ENCODE assay signal across 8 cellular contexts in genomic region chr1:235649722-235650163, GRCh38. TPM values are rescaled to one million over a fixed set of nuclear protein-coding genes. Genes with fewer than 3 reads are reported as not detected.
A peak's percentile ranks its signal among the peaks of the same experiment; 100 is the strongest.
DNase-seq lines count a peak whose midpoint lies in the region; ATAC-seq and TF ChIP-seq lines count a peak whose summit lies in the region.

TSS of gene GNG4 (minus strand) at chr1:235649784. CDS start at chr1:235583838, 65,946 bp downstream.

- peaks cover 31% of the 10 kb centered on the region for H3K27me3 Mint-ChIP-seq in Calu3 (ENCODE audit: unreplicated experiment)
- peaks cover 84% of the 10 kb centered on the region for H3K27me3 Mint-ChIP-seq in dendritic cell treated with granulocyte-macrophage colony-stimulating factor and Interleukin-4, amounts not matched to agents 40 ng/mL and 50 ng/mL, for 4 days
- peaks cover 38 to 84% (median 62%) of the 10 kb centered on the region in 5 donors for H3K27me3 Mint-ChIP-seq in naive thymus-derived CD8-positive, alpha-beta T cell

- no peak for TF ChIP-seq CTCF in Calu3 (IDR thresholded peaks at IDR 0.05; ENCODE audit: unreplicated experiment)
- no peak for TF ChIP-seq CTCF in Panc1 (IDR thresholded peaks at IDR 0.05)

- H3K4me1 Mint-ChIP-seq in Calu3 (ENCODE audit: low read depth, unreplicated experiment): peaks cover 9% of the 10 kb centered on the region
- H3K4me1 Mint-ChIP-seq in dendritic cell treated with granulocyte-macrophage colony-stimulating factor and Interleukin-4, amounts not matched to agents 40 ng/mL and 50 ng/mL, for 4 days (ENCODE audit: low read depth): peaks cover 18% of the 10 kb centered on the region
- peaks cover 4 to 18% (median 15%) of the 10 kb centered on the region in 4 donors for H3K4me1 Mint-ChIP-seq in naive thymus-derived CD8-positive, alpha-beta T cell

- no peaks in the 10 kb centered on the region for H3K9me3 ChIP-seq in Panc1 (ENCODE audit: control insufficient read depth, insufficient read depth, low read depth, low read length)

- in situ Hi-C loops in Panc1 (cut with HindIII; ENCODE audit: low pct_unique_long_range_greater_than_20kb, low sequenced_read_pairs): no loop called here

- H3K9me3 Mint-ChIP-seq in Calu3 (ENCODE audit: low read depth, unreplicated experiment): no peaks in the 10 kb centered on the region
- no peaks in the 10 kb centered on the region for H3K9me3 Mint-ChIP-seq in dendritic cell treated with granulocyte-macrophage colony-stimulating factor and Interleukin-4, amounts not matched to agents 40 ng/mL and 50 ng/mL, for 4 days
- H3K9me3 Mint-ChIP-seq in naive thymus-derived CD8-positive, alpha-beta T cell: peaks cover 0 to 24% (median 10%) of the 10 kb centered on the region in 9 donors

- intact Hi-C loops in Calu3 (cut with micrococcal nuclease; ENCODE audit: unreplicated experiment): loop anchor here (2.0 kb wide), 1 partner anchor 145 kb away; the partner anchor contains the start of gene B3GALNT2
- intact Hi-C loops in Panc1 (cut with micrococcal nuclease; ENCODE audit: unreplicated experiment): no loop called here
- intact Hi-C loops in dendritic cell treated with granulocyte-macrophage colony-stimulating factor and Interleukin-4, amounts not matched to agents 40 ng/mL and 50 ng/mL, for 4 days (cut with micrococcal nuclease): no loop called here

- no peaks in the 10 kb centered on the region for H3K36me3 ChIP-seq in Panc1 (ENCODE audit: control insufficient read depth, insufficient read depth, low read length)

- H3K4me1 ChIP-seq in Panc1 (ENCODE audit: control insufficient read depth, insufficient read depth, low read length): no peaks in the 10 kb centered on the region

- BruUV-seq in Calu3 (replicated peaks; lab: Mats Ljungman, UMichigan) (no TSS peak), Panc1 (replicated peaks; lab: Mats Ljungman, UMichigan) (no TSS peak)

- peak within 1 kb of the TSS; percentile 38 to 54 for H3K4me3 ChIP-seq in Panc1 (ENCODE audit: low read depth in 2 of 2, low read length in 2 of 2)

- POLR2A ChIA-PET in Panc1 (lab: Charles Lee): interaction anchor here (0.6 kb wide), 1 partner anchor 153 kb away, joined by 9 read pairs; no protein-coding TSS in a partner anchor
- POLR2A ChIA-PET in naive thymus-derived CD8-positive, alpha-beta T cell (lab: Charles Lee): no interaction called here

- CTCF ChIA-PET in Calu3 (lab: Charles Lee): no interaction called here
- CTCF ChIA-PET in Panc1 (lab: Charles Lee): interaction anchor here (0.6 kb wide), 1 partner anchor 53 kb away, joined by 4 read pairs; no protein-coding TSS in a partner anchor

- no peak within 1 kb of the TSS for H3K27ac ChIP-seq in Panc1 (ENCODE audit: low read length)

- DNase-seq in Calu3: peak; percentile 65
- no peak for DNase-seq in Panc1 (ENCODE audit: low read depth, low spot score)
- peak in 3 of 10 donors; percentile 12 to 36 (median 15) for DNase-seq in naive thymus-derived CD8-positive, alpha-beta T cell
- DNase-seq in CD1c-positive myeloid dendritic cell (ENCODE audit: extremely low spot score): no peak

- peak within 1 kb of the TSS; percentile 40 for H3K27ac Mint-ChIP-seq in Calu3 (ENCODE audit: unreplicated experiment)
- no peak within 1 kb of the TSS for H3K27ac Mint-ChIP-seq in dendritic cell treated with granulocyte-macrophage colony-stimulating factor and Interleukin-4, amounts not matched to agents 40 ng/mL and 50 ng/mL, for 4 days
- peak within 1 kb of the TSS in 4 of 10 donors; percentile 16 to 67 (median 54) for H3K27ac Mint-ChIP-seq in naive thymus-derived CD8-positive, alpha-beta T cell

- no peaks in the 10 kb centered on the region for H3K27me3 ChIP-seq in Panc1 (ENCODE audit: control insufficient read depth, insufficient read depth, low read length)

- peak within 1 kb of the TSS; percentile 81 for H3K4me3 Mint-ChIP-seq in Calu3 (ENCODE audit: low read depth, unreplicated experiment)
- H3K4me3 Mint-ChIP-seq in dendritic cell treated with granulocyte-macrophage colony-stimulating factor and Interleukin-4, amounts not matched to agents 40 ng/mL and 50 ng/mL, for 4 days: peak within 1 kb of the TSS; percentile 74
- peak within 1 kb of the TSS; percentile 77 to 94 (median 86) for H3K4me3 Mint-ChIP-seq in naive thymus-derived CD8-positive, alpha-beta T cell

- peak; percentile 22 for ATAC-seq in HG02588 (IDR thresholded peaks at IDR 0.05; ENCODE audit: unreplicated experiment)
- ATAC-seq in Panc1: peak; percentile 32
- peak; percentile 34 to 39 for ATAC-seq in naive thymus-derived CD8-positive, alpha-beta T cell
- no peak for ATAC-seq in activated CD4-positive, CD25-positive, alpha-beta regulatory T cell treated with anti-CD3 and anti-CD28 coated beads, Interleukin-2, amount 50 U/mL, for 24 hours
- no peak for ATAC-seq in HG03457 (IDR thresholded peaks at IDR 0.05; ENCODE audit: unreplicated experiment)

- peaks cover 11% of the 10 kb centered on the region for H3K36me3 Mint-ChIP-seq in Calu3 (ENCODE audit: insufficient read depth, unreplicated experiment)
- no peaks in the 10 kb centered on the region for H3K36me3 Mint-ChIP-seq in dendritic cell treated with granulocyte-macrophage colony-stimulating factor and Interleukin-4, amounts not matched to agents 40 ng/mL and 50 ng/mL, for 4 days (ENCODE audit: low read depth)
- H3K36me3 Mint-ChIP-seq in naive thymus-derived CD8-positive, alpha-beta T cell: peaks cover 12 to 22% (median 13%) of the 10 kb centered on the region in 3 donors

RNA-seq across cellular contexts. Expression of gene GNG4, which starts in this region (rescaled TPM):
- 11.6 and 18.4 TPM in 2 replicates for total RNA-seq in Calu3 (2022)
- total RNA-seq in Panc1 (2021; ENCODE audit: unreplicated experiment): 1.1 TPM
- polyA plus RNA-seq in Panc1 (2012; ENCODE audit: insufficient read length): 2.7 TPM
- total RNA-seq in naive thymus-derived CD8-positive, alpha-beta T cell: not detected
- not detected for polyA plus RNA-seq in naive thymus-derived CD8-positive, alpha-beta T cell

Comparison
In these comparisons a context has a peak if more than half of its experiments do, and no peak if none do; other contexts are left out.
1. Peak in ATAC-seq in naive thymus-derived CD8-positive, alpha-beta T cell; RNA of the gene not detected or under 1 TPM.
2. ATAC-seq: peak in HG02588 (single experiment) and Panc1 (single experiment); none in activated CD4-positive, CD25-positive, alpha-beta regulatory T cell treated with anti-CD3 and anti-CD28 coated beads, Interleukin-2, amount 50 U/mL, for 24 hours (0 of 2) and HG03457 (single experiment).
3. Peak in every context shown above with its lines, with median percentiles within 50 percentile points of each other: H3K4me3 Mint-ChIP-seq.